1 cellular context compared by ENCODE assay signal in the genomic region with DNA sequence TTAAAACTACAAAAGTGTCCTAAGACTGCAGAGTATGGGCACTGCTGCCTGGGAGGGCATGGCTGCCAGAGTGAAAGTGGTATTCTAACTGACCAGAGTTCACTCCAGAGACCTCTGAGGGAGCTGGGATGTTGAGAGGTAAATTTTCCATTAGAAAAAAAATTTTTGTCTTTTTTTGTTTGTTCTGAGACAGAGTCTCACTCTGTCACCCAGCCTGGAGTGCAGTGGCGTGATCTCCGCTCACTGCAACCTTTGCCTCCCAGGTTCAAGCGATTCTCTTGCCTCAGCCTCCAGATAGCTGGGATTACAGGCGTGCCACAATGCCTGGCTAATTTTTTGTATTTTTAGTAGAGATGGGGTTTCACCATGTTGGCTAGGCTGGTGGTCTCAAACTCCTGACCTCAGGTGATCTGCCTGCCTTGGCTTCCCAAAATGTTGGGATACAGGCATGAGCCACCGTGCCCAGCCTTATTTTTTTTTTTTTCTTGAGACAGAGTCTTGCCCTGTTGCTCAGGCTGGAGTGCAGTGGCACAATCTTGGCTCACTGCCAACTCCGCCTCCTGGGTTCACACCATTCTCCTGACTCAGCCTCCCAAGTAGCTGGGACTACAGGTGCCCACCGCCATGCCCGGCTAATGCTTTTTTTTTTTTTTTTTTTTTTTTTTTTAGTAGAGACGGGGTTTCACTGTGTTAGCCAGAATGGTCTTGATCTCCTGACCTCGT.
TF ChIP-seq lines count a peak whose summit lies in the region.

No MANE protein-coding gene starts in this region.

TF ChIP-seq in HEK293, 187 proteins besides CTCF, POLR2A, EP300 and RAD21 (continued from another document):
- TF ChIP-seq ZNF362 (tag by site-specific recombination; IDR thresholded peaks at IDR 0.05) (peak; percentile 83), ZNF37A (tag by site-specific recombination; IDR thresholded peaks at IDR 0.05) (peak; percentile 57; the same call in 1 of the 2 replicates), ZNF112 (tag by site-specific recombination; IDR thresholded peaks at IDR 0.05) (peak; percentile 23; the same call in 1 of the 2 replicates), SCRT2 (tag by site-specific recombination; IDR thresholded peaks at IDR 0.05) (peak; percentile 80), SCRT1 (tag by site-specific recombination; IDR thresholded peaks at IDR 0.05; ENCODE audit: borderline replicate concordance) (peak; percentile 84), ZNF624 (tag by site-specific recombination; IDR thresholded peaks at IDR 0.05) (0 out of 2 replicates have a peak, but pooled peaks have one; percentile 38), KLF16 (tag by site-specific recombination; IDR thresholded peaks at IDR 0.05) (0 out of 2 replicates have a peak, but pooled peaks have one; percentile 22), ZNF335 (tag by site-specific recombination; conservative IDR thresholded peaks at IDR 0.05) (0 out of 2 replicates have a peak, but pooled peaks have one; percentile 22), ZBTB17 (tag by site-specific recombination; IDR thresholded peaks at IDR 0.05) (0 out of 2 replicates have a peak, but pooled peaks have one; percentile 16), PATZ1 (tag by site-specific recombination; IDR thresholded peaks at IDR 0.05) (0 out of 2 replicates have a peak, but pooled peaks have one; percentile 16)
- TF ChIP-seq, protein P1, sequence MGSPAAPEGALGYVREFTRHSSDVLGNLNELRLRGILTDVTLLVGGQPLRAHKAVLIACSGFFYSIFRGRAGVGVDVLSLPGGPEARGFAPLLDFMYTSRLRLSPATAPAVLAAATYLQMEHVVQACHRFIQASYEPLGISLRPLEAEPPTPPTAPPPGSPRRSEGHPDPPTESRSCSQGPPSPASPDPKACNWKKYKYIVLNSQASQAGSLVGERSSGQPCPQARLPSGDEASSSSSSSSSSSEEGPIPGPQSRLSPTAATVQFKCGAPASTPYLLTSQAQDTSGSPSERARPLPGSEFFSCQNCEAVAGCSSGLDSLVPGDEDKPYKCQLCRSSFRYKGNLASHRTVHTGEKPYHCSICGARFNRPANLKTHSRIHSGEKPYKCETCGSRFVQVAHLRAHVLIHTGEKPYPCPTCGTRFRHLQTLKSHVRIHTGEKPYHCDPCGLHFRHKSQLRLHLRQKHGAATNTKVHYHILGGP (tag by site-specific recombination; IDR thresholded peaks at IDR 0.05), result peak; percentile 33; the same call in 1 of the 2 replicates
TF ChIP-seq in HEK293: peak in this region for 12; not testable (repeated sequence) for 175.
